In genomic region chr2:200863655-200864205, GRCh38 we compare ENCODE assay signal across 1 cellular context.
TF ChIP-seq lines count a peak whose summit lies in the region.

No MANE protein-coding gene starts in this region.

TF ChIP-seq in GM12878, 131 proteins besides CTCF, POLR2A, EP300 and RAD21 (continues in another document):
- TF ChIP-seq JUND (IDR thresholded peaks at IDR 0.05; ENCODE audit: low read depth, low read length) = no peak
- TF ChIP-seq RB1 (IDR thresholded peaks at IDR 0.05; ENCODE audit: borderline replicate concordance) = no peak
- no peak for TF ChIP-seq ZBTB11 (CRISPR knock-in tag; IDR thresholded peaks at IDR 0.05)
- TF ChIP-seq POU2F2 (IDR thresholded peaks at IDR 0.05; ENCODE audit: borderline replicate concordance, low read depth, low read length) = peak; percentile 54; the same call in 1 of the 3 replicates
- 0 out of 2 replicates have a peak, but pooled peaks have one; percentile 72 for TF ChIP-seq WRNIP1 (IDR thresholded peaks at IDR 0.05; ENCODE audit: borderline replicate concordance, low read depth, low read length)
- TF ChIP-seq, protein P1, sequence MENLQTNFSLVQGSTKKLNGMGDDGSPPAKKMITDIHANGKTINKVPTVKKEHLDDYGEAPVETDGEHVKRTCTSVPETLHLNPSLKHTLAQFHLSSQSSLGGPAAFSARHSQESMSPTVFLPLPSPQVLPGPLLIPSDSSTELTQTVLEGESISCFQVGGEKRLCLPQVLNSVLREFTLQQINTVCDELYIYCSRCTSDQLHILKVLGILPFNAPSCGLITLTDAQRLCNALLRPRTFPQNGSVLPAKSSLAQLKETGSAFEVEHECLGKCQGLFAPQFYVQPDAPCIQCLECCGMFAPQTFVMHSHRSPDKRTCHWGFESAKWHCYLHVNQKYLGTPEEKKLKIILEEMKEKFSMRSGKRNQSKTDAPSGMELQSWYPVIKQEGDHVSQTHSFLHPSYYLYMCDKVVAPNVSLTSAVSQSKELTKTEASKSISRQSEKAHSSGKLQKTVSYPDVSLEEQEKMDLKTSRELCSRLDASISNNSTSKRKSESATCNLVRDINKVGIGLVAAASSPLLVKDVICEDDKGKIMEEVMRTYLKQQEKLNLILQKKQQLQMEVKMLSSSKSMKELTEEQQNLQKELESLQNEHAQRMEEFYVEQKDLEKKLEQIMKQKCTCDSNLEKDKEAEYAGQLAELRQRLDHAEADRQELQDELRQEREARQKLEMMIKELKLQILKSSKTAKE (IDR thresholded peaks at IDR 0.05; ENCODE audit: low read depth, poor library complexity, severe bottlenecking) = no peak
- TF ChIP-seq KLF5 (IDR thresholded peaks at IDR 0.05; ENCODE audit: partially characterized antibody) = no peak
- TF ChIP-seq KAT2A (conservative IDR thresholded peaks at IDR 0.05; ENCODE audit: control insufficient read depth, low read depth, low read length) = no peak
- no peak for TF ChIP-seq CHD1 (IDR thresholded peaks at IDR 0.05; ENCODE audit: low read depth, low read length)
- TF ChIP-seq TARDBP (IDR thresholded peaks at IDR 0.05; ENCODE audit: borderline replicate concordance) = no peak
- TF ChIP-seq REST (IDR thresholded peaks at IDR 0.05; ENCODE audit: low read depth, low read length) = no peak
- TF ChIP-seq NFIC (IDR thresholded peaks at IDR 0.05; ENCODE audit: low read depth, low read length) = no peak
- TF ChIP-seq IKZF1 (conservative IDR thresholded peaks at IDR 0.05) = no peak
- no peak for TF ChIP-seq SRF (IDR thresholded peaks at IDR 0.05; ENCODE audit: low read depth in 2 of 2, low read length in 2 of 2)
- TF ChIP-seq ASH2L (IDR thresholded peaks at IDR 0.05; ENCODE audit: borderline replicate concordance, low read depth) = no peak
- TF ChIP-seq ZSCAN29 (IDR thresholded peaks at IDR 0.05) = no peak
- no peak for TF ChIP-seq ZNF687 (IDR thresholded peaks at IDR 0.05)
- no peak for TF ChIP-seq ATF3 (IDR thresholded peaks at IDR 0.05; ENCODE audit: borderline replicate concordance, extremely low read depth, low read depth, low read length)
- no peak for TF ChIP-seq LARP7 (IDR thresholded peaks at IDR 0.05)
- TF ChIP-seq TCF7 (IDR thresholded peaks at IDR 0.05; ENCODE audit: borderline replicate concordance) = no peak
- no peak for TF ChIP-seq PML (IDR thresholded peaks at IDR 0.05; ENCODE audit: low read length)
- TF ChIP-seq NR2F1 (conservative IDR thresholded peaks at IDR 0.05) = no peak
- no peak for TF ChIP-seq NFYA (IDR thresholded peaks at IDR 0.05; ENCODE audit: borderline replicate concordance, low read depth, low read length)
- TF ChIP-seq EED (IDR thresholded peaks at IDR 0.05; ENCODE audit: low read depth) = no peak
- TF ChIP-seq BRCA1 (IDR thresholded peaks at IDR 0.05; ENCODE audit: low read depth, low read length) = no peak
- peak; percentile 41 for TF ChIP-seq E2F8 (IDR thresholded peaks at IDR 0.05; ENCODE audit: low read depth, partially characterized antibody)
- TF ChIP-seq SUZ12 (IDR thresholded peaks at IDR 0.05; ENCODE audit: unreplicated experiment) = no peak
- no peak for TF ChIP-seq RFX5 (IDR thresholded peaks at IDR 0.05; ENCODE audit: low read depth, low read length)
- TF ChIP-seq TAF1 (IDR thresholded peaks at IDR 0.05; ENCODE audit: borderline replicate concordance, low read depth, low read length) = 0 out of 2 replicates have a peak, but pooled peaks have one; percentile 78
- TF ChIP-seq, protein P2, sequence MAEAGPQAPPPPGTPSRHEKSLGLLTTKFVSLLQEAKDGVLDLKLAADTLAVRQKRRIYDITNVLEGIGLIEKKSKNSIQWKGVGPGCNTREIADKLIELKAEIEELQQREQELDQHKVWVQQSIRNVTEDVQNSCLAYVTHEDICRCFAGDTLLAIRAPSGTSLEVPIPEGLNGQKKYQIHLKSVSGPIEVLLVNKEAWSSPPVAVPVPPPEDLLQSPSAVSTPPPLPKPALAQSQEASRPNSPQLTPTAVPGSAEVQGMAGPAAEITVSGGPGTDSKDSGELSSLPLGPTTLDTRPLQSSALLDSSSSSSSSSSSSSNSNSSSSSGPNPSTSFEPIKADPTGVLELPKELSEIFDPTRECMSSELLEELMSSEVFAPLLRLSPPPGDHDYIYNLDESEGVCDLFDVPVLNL (IDR thresholded peaks at IDR 0.05; ENCODE audit: low read depth, low read length) = no peak
- TF ChIP-seq, protein P3, sequence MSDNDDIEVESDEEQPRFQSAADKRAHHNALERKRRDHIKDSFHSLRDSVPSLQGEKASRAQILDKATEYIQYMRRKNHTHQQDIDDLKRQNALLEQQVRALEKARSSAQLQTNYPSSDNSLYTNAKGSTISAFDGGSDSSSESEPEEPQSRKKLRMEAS (IDR thresholded peaks at IDR 0.05; ENCODE audit: low read depth, low read length) = no peak
- TF ChIP-seq NRF1 (conservative IDR thresholded peaks at IDR 0.05; ENCODE audit: low read depth, low read length) = no peak
- TF ChIP-seq YBX1 (IDR thresholded peaks at IDR 0.05) = no peak
- TF ChIP-seq JUNB (IDR thresholded peaks at IDR 0.05) = no peak
- no peak for TF ChIP-seq IRF4 (IDR thresholded peaks at IDR 0.05; ENCODE audit: low read depth, low read length)
- no peak for TF ChIP-seq FOXM1 (IDR thresholded peaks at IDR 0.05; ENCODE audit: low read depth, low read length)
- no peak for TF ChIP-seq FOXK2 (IDR thresholded peaks at IDR 0.05)
- no peak for TF ChIP-seq HDGF (IDR thresholded peaks at IDR 0.05)
- TF ChIP-seq ZNF24 (IDR thresholded peaks at IDR 0.05) = no peak
- no peak for TF ChIP-seq CBX5 (IDR thresholded peaks at IDR 0.05; ENCODE audit: low read depth)
- TF ChIP-seq RBBP5 (conservative IDR thresholded peaks at IDR 0.05) = no peak
- TF ChIP-seq HDAC2 (IDR thresholded peaks at IDR 0.05) = no peak
- TF ChIP-seq GABPA (IDR thresholded peaks at IDR 0.05; ENCODE audit: low read depth) = no peak
- TF ChIP-seq IKZF2 (IDR thresholded peaks at IDR 0.05) = no peak
- TF ChIP-seq ZBED1 (IDR thresholded peaks at IDR 0.05; ENCODE audit: borderline replicate concordance) = no peak; the same call in 1 of the 2 replicates
- TF ChIP-seq CBFB (IDR thresholded peaks at IDR 0.05; ENCODE audit: low read depth) = 0 out of 2 replicates have a peak, but pooled peaks have one; percentile 34
- TF ChIP-seq TBL1XR1 (IDR thresholded peaks at IDR 0.05; ENCODE audit: low read depth, low read length) = 0 out of 2 replicates have a peak, but pooled peaks have one; percentile 11
- TF ChIP-seq SMAD1 (IDR thresholded peaks at IDR 0.05; ENCODE audit: low read depth, partially characterized antibody) = peak; percentile 64
- TF ChIP-seq, protein P4, sequence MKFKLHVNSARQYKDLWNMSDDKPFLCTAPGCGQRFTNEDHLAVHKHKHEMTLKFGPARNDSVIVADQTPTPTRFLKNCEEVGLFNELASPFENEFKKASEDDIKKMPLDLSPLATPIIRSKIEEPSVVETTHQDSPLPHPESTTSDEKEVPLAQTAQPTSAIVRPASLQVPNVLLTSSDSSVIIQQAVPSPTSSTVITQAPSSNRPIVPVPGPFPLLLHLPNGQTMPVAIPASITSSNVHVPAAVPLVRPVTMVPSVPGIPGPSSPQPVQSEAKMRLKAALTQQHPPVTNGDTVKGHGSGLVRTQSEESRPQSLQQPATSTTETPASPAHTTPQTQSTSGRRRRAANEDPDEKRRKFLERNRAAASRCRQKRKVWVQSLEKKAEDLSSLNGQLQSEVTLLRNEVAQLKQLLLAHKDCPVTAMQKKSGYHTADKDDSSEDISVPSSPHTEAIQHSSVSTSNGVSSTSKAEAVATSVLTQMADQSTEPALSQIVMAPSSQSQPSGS (IDR thresholded peaks at IDR 0.05; ENCODE audit: low read length) = no peak
- TF ChIP-seq CREM (IDR thresholded peaks at IDR 0.05; ENCODE audit: low read depth) = no peak
- TF ChIP-seq MXI1 (IDR thresholded peaks at IDR 0.05; ENCODE audit: low read depth, low read length) = no peak
